8 cellular contexts compared by ENCODE assay signal in genomic region chr2:8534729-8535397, GRCh38.
DNase-seq lines count a peak whose midpoint lies in the region; ATAC-seq and TF ChIP-seq lines count a peak whose summit lies in the region.

No MANE protein-coding gene starts in this region.

- TF ChIP-seq POLR2A in thyroid gland (IDR thresholded peaks at IDR 0.05), result no peak

- peak overlapping the region in 2 of 3 donors; percentile 24 to 62 for H3K27ac ChIP-seq in thyroid gland

- H3K4me3 Mint-ChIP-seq in effector memory CD8-positive, alpha-beta T cell, result no peak overlapping the region

- H3K4me3 ChIP-seq in thyroid gland (replicated peaks in 1 of 3), result no peak overlapping the region

- no peak for TF ChIP-seq CTCF in thyroid gland (IDR thresholded peaks at IDR 0.05)

- H3K27me3 Mint-ChIP-seq in effector memory CD8-positive, alpha-beta T cell, result no peaks in the 10 kb centered on the region

- intact Hi-C loops in thyroid gland (cut with DNase I), result no loop called here

- H3K36me3 Mint-ChIP-seq in effector memory CD8-positive, alpha-beta T cell (ENCODE audit: insufficient read depth), result no peaks in the 10 kb centered on the region

- peaks cover 0 to 3% of the 10 kb centered on the region in 2 donors for H3K9me3 Mint-ChIP-seq in effector memory CD8-positive, alpha-beta T cell

- peak; percentile 32 for ATAC-seq in effector memory CD8-positive, alpha-beta T cell (replicated peaks)
- no peak for ATAC-seq in GM19395 (IDR thresholded peaks at IDR 0.05; ENCODE audit: unreplicated experiment)
- no peak for ATAC-seq in HG02840 (IDR thresholded peaks at IDR 0.05; ENCODE audit: low FRiP score, unreplicated experiment)

- 64 to 86% methylated on average over 7 to 10 of the region's 13 CpGs for WGBS in thyroid gland, 2 donors

- no peak overlapping the region for H3K27ac Mint-ChIP-seq in effector memory CD8-positive, alpha-beta T cell

- H3K27me3 ChIP-seq in thyroid gland, result no peaks in the 10 kb centered on the region

- H3K9me3 ChIP-seq in thyroid gland, result no peaks in the 10 kb centered on the region

- no peaks in the 10 kb centered on the region for H3K36me3 ChIP-seq in thyroid gland

- peaks cover 15 to 40% of the 10 kb centered on the region in 2 donors for H3K4me1 ChIP-seq in thyroid gland

- DNase-seq in NAMALWA (ENCODE audit: low spot score) (peak; percentile 36), medulla oblongata (ENCODE audit: extremely low spot score) (peak; percentile 74), thyroid gland (peak; percentile 64 to 74), GOT3 (lab: John Stamatoyannopoulos, UW) (no peak), NCI-H1436 (lab: John Stamatoyannopoulos, UW) (no peak)
- no peak for DNase-seq in effector memory CD8-positive, alpha-beta T cell

- peaks cover 25 to 27% of the 10 kb centered on the region in 2 donors for H3K4me1 Mint-ChIP-seq in effector memory CD8-positive, alpha-beta T cell (ENCODE audit: low read depth in 2 of 2)

Comparison
In these comparisons a context has a peak if more than half of its experiments do, and no peak if none do; other contexts are left out.
1. DNase-seq: peak in NAMALWA (single experiment), medulla oblongata (single experiment) and thyroid gland (2 of 2); none in effector memory CD8-positive, alpha-beta T cell (0 of 3), GOT3 (single experiment) and NCI-H1436 (single experiment).